9 cellular contexts compared by ENCODE assay signal in genomic region chr7:106070567-106071254, GRCh38. TPM values are rescaled to one million over a fixed set of nuclear protein-coding genes. Genes with fewer than 3 reads are reported as not detected.
A peak's percentile ranks its signal among the peaks of the same experiment; 100 is the strongest.
DNase-seq lines count a peak whose midpoint lies in the region; ATAC-seq and TF ChIP-seq lines count a peak whose summit lies in the region.
"Had no signal": no experiment of that assay in that cellular context is flagged by ENCODE, and none has a peak within 500 bp of the region (broad histone marks: within the 10 kb centered on the region; RNA-seq: fewer than 3 reads in every experiment).

No MANE protein-coding gene starts in this region.

- H2AK5ac ChIP-seq in H9 (ENCODE audit: insufficient read length, low read length) = no peak overlapping the region

- WGBS in spleen, 5 donors = 64 to 77% (median 72%) methylated on average over 8 of the region's 8 CpGs
- WGBS in H9 (ENCODE audit: extremely low coverage, insufficient read length, low lambda C conversion rate) = no CpG with 5 or more reads among the region's 8 CpGs

- H3K36me3 Mint-ChIP-seq in T-helper 2 cell treated with Interferon-gamma antibody and Interleukin-4, amounts not matched to agents 5 μg/mL and 100 μg/mL, for 36 hours (ENCODE audit: low read depth) = peaks cover 4% of the 10 kb centered on the region
- H3K36me3 Mint-ChIP-seq in H9 (ENCODE audit: insufficient read depth in 1 of 3, low read depth in 3 of 3) = no peaks in the 10 kb centered on the region

- no peak overlapping the region for H2BK120ac ChIP-seq in H9 (ENCODE audit: low read depth, low read length, poor library complexity, severe bottlenecking)

- no peaks in the 10 kb centered on the region for H3K9me3 Mint-ChIP-seq in T-helper 2 cell treated with Interferon-gamma antibody and Interleukin-4, amounts not matched to agents 5 μg/mL and 100 μg/mL, for 36 hours
- H3K9me3 Mint-ChIP-seq in H9 = no peaks in the 10 kb centered on the region

- no peak overlapping the region for H2BK12ac ChIP-seq in H9 (ENCODE audit: insufficient read length, low read depth, low read length)

- H3K4me3 ChIP-seq in colonic mucosa (no peak overlapping the region), spleen (peak overlapping the region in 3 of 8 donors; percentile 15 to 57 (median 19))
- H3K4me3 ChIP-seq: cardiac muscle cell had no signal

- no peaks in the 10 kb centered on the region for H3K79me2 ChIP-seq in H9 (ENCODE audit: insufficient read depth, low read length)

- H3K4me1 Mint-ChIP-seq in T-helper 2 cell treated with Interferon-gamma antibody and Interleukin-4, amounts not matched to agents 5 μg/mL and 100 μg/mL, for 36 hours (ENCODE audit: low read depth) = peaks cover 54% of the 10 kb centered on the region
- H3K4me1 Mint-ChIP-seq in H9 = peaks cover 12 to 13% of the 10 kb centered on the region in 2 experiments

- H3K36me3 ChIP-seq in colonic mucosa (no peaks in the 10 kb centered on the region), spleen (no peaks in the 10 kb centered on the region)
- H3K36me3 ChIP-seq: cardiac muscle cell had no signal

- no peak overlapping the region for H2AFZ ChIP-seq in H9 (ENCODE audit: low read length)

- no peak for ATAC-seq in HG02588 (IDR thresholded peaks at IDR 0.05; ENCODE audit: unreplicated experiment)

- no peak for DNase-seq in T-helper 2 cell treated with Interferon-gamma antibody and Interleukin-4, amounts not matched to agents 5 μg/mL and 100 μg/mL, for 36 hours (ENCODE audit: low spot score)
- DNase-seq in T-helper 2 cell (no peak), NCI-H510A (lab: John Stamatoyannopoulos, UW) (peak; percentile 39), colonic mucosa (no peak), spleen (no peak), H9 (no peak), medulla oblongata (ENCODE audit: extremely low spot score) (no peak)

- H2BK15ac ChIP-seq in H9 (ENCODE audit: low read depth, low read length) = no peak overlapping the region

- H3K23me2 ChIP-seq in H9 (ENCODE audit: insufficient read length, low read depth, low read length, poor library complexity, severe bottlenecking) = no peaks in the 10 kb centered on the region

- no peak overlapping the region for H3K18ac ChIP-seq in H9 (ENCODE audit: insufficient read length, low read depth, low read length)

- H3K9ac ChIP-seq in colonic mucosa (ENCODE audit: low read depth in 2 of 2, low read length in 2 of 2) (peak overlapping the region in 1 of 2 donors; percentile 5), H9 (ENCODE audit: extremely low read depth, insufficient read length, low read length) (no peak overlapping the region)

- no peaks in the 10 kb centered on the region for H3K27me3 Mint-ChIP-seq in T-helper 2 cell treated with Interferon-gamma antibody and Interleukin-4, amounts not matched to agents 5 μg/mL and 100 μg/mL, for 36 hours (ENCODE audit: low read depth)
- H3K27me3 Mint-ChIP-seq in H9 (ENCODE audit: low read depth) = no peaks in the 10 kb centered on the region

- H3K79me1 ChIP-seq in H9 (ENCODE audit: insufficient read depth, low read depth, low read length, poor library complexity, severe bottlenecking) = no peaks in the 10 kb centered on the region

- no peak for TF ChIP-seq POLR2A in spleen (IDR thresholded peaks at IDR 0.05)

- no peak overlapping the region for H4K91ac ChIP-seq in H9 (ENCODE audit: insufficient read length, low read depth, low read length)

- TF ChIP-seq CTCF in colonic mucosa (IDR thresholded peaks at IDR 0.05) = no peak
- no peak for TF ChIP-seq CTCF in spleen (IDR thresholded peaks at IDR 0.05 in 8 of 11, conservative IDR thresholded peaks at IDR 0.05 in 3 of 11)
- no peak for TF ChIP-seq CTCF in H9 (conservative IDR thresholded peaks at IDR 0.05)

- H4K8ac ChIP-seq in H9 (replicated peaks; ENCODE audit: insufficient read length, low read depth, low read length) = no peak overlapping the region

- no peak overlapping the region for H4K5ac ChIP-seq in H9 (ENCODE audit: insufficient read length, low read depth, low read length)

- no peak overlapping the region for H3K23ac ChIP-seq in H9 (ENCODE audit: insufficient read length, low read depth, low read length)

- H3K27me3 ChIP-seq in colonic mucosa (no peaks in the 10 kb centered on the region), spleen (replicated peaks in 1 of 7) (no peaks in the 10 kb centered on the region), H9 (ENCODE audit: insufficient read depth, low read length) (no peaks in the 10 kb centered on the region)
- H3K27me3 ChIP-seq: cardiac muscle cell had no signal

- peak overlapping the region; percentile 97 for H3K27ac Mint-ChIP-seq in T-helper 2 cell treated with Interferon-gamma antibody and Interleukin-4, amounts not matched to agents 5 μg/mL and 100 μg/mL, for 36 hours
- no peak overlapping the region for H3K27ac Mint-ChIP-seq in H9

- no peak overlapping the region for H3K4me2 ChIP-seq in H9 (ENCODE audit: insufficient read depth, insufficient read length, low read length)

- no peak overlapping the region for H2BK5ac ChIP-seq in H9 (ENCODE audit: insufficient read length, low read length)

- no peak overlapping the region for H3K56ac ChIP-seq in H9 (ENCODE audit: insufficient read length, low read depth, low read length)

- H2BK20ac ChIP-seq in H9 (ENCODE audit: low read depth, low read length, poor library complexity, severe bottlenecking) = no peak overlapping the region

- H4K20me1 ChIP-seq in H9 (ENCODE audit: control insufficient read depth, insufficient read depth, insufficient read length) = no peaks in the 10 kb centered on the region

- H3K4me3 Mint-ChIP-seq in T-helper 2 cell treated with Interferon-gamma antibody and Interleukin-4, amounts not matched to agents 5 μg/mL and 100 μg/mL, for 36 hours = peak overlapping the region; percentile 79
- no peak overlapping the region for H3K4me3 Mint-ChIP-seq in H9

- H3K4me1 ChIP-seq in colonic mucosa (peaks cover 16% of the 10 kb centered on the region), spleen (peaks cover 52 to 99% (median 82%) of the 10 kb centered on the region in 6 donors), H9 (ENCODE audit: insufficient read depth, low read length) (no peaks in the 10 kb centered on the region; the same call in 1 of the 2 replicates)

- no peak overlapping the region for H3K14ac ChIP-seq in H9 (ENCODE audit: insufficient read depth, low read length)

- H3K4ac ChIP-seq in H9 (ENCODE audit: low read depth, low read length) = no peak overlapping the region

- intact Hi-C loops in colonic mucosa (cut with DNase I) = loop anchor here (5.0 kb wide), 1 partner anchor 42 kb away; the partner anchor contains the start of gene SYPL1
- intact Hi-C loops in spleen (cut with DNase I; ENCODE audit: low total_unique reads) = no loop called here

- H3K9me3 ChIP-seq in colonic mucosa (no peaks in the 10 kb centered on the region), spleen (no peaks in the 10 kb centered on the region), H9 (ENCODE audit: control insufficient read depth, low read depth, low read length) (no peaks in the 10 kb centered on the region)

- H3T11ph ChIP-seq in H9 (ENCODE audit: low read length) = no peak overlapping the region

- H3K27ac ChIP-seq in colonic mucosa (peak overlapping the region; percentile 91), spleen (peak overlapping the region; percentile 88 to 96 (median 90)), H9 (ENCODE audit: insufficient read length, low read depth, low read length) (no peak overlapping the region)

RNA-seq across cellular contexts. Expression of gene SYPL1, which starts 41.4 kb away (rescaled TPM):
- total RNA-seq in colonic mucosa (10 to 100 TPM; 89.0 to 94.0 TPM), spleen (100 to 1,000 TPM in 2 of 7 donors, 10 to 100 TPM in 5; 72.8 to 113 (median 95.3) TPM), H9 (2021) (39.2 and 41.9 TPM in 2 replicates)
- 10 to 100 TPM; 49.9 to 79.0 (median 67.3) TPM for polyA plus RNA-seq in spleen
